In the genomic region with DNA sequence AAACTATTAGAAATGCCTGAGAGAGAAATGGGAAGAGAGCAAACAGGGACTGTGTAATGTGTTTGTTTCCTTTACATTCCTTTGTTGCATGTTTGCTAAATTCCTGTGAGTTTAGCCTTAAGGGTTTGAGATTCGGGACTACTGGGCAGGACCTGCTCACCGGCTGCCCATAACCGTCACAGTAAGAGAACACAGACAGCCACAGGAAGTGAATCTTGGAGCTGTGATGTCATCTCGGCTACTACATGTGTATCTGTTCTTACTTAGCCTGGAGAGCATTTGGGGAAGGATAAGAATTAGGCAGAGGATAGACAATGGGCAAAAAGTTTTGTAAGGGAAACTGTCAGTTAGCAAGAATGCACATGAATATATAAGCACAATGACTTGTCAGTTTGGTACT, we compare ENCODE assay signal across 10 cellular contexts.
DNase-seq lines count a peak whose midpoint lies in the region; TF ChIP-seq lines count a peak whose summit lies in the region.
"Had no signal": no experiment of that assay in that cellular context is flagged by ENCODE, and none has a peak within 500 bp of the region (broad histone marks: within the 10 kb centered on the region; RNA-seq: fewer than 3 reads in every experiment).

No MANE protein-coding gene starts in this region.

- H3K4me3 Mint-ChIP-seq in nephron progenitor cell, result no peak overlapping the region

- H3K27me3 Mint-ChIP-seq in nephron progenitor cell (ENCODE audit: low read depth, poor library complexity), result peaks cover 3% of the 10 kb centered on the region

- TF ChIP-seq CTCF in smooth muscle cell (IDR thresholded peaks at IDR 0.05; ENCODE audit: borderline replicate concordance, insufficient read depth, poor library complexity, severe bottlenecking) (no peak), nephron progenitor cell (IDR thresholded peaks at IDR 0.05) (no peak)

- H3K9ac ChIP-seq in smooth muscle cell (ENCODE audit: low read depth) (no peak overlapping the region), Karpas-422 (ENCODE audit: low read length) (no peak overlapping the region)

- H2AFZ ChIP-seq in smooth muscle cell (ENCODE audit: low read depth) (peak overlapping the region; percentile 61), Karpas-422 (ENCODE audit: low read length) (no peak overlapping the region)

- peak overlapping the region; percentile 52 for H3K4me2 ChIP-seq in smooth muscle cell
- no peak overlapping the region for H3K4me2 ChIP-seq in Karpas-422 (ENCODE audit: low read depth, low read length, poor library complexity, severe bottlenecking)

- DNase-seq in Kasumi-1 (lab: John Stamatoyannopoulos, UW) (peak; percentile 15 to 20), amniotic epithelial cell (ENCODE audit: low read depth) (peak; percentile 74), glomerular visceral epithelial cell (ENCODE audit: extremely low spot score) (peak; percentile 34), smooth muscle cell (lab: John Stamatoyannopoulos, UW; ENCODE audit: unreplicated experiment) (no peak), nephron progenitor cell (no peak), Karpas-422 (no peak)
- no peak for DNase-seq in NK-92 treated with Interleukin-12 subunit alpha and Interleukin-12 subunit beta, amount 100 ng/mL, for 24 hours (lab: John Stamatoyannopoulos, UW)
- DNase-seq: activated effector memory CD4-positive, alpha-beta T cell treated with anti-CD3 and anti-CD28 coated beads, Interleukin-2, amount 50 U/mL, for 16 hours; NCI-H1930 had no signal

- H3K27ac ChIP-seq in smooth muscle cell (ENCODE audit: low read depth), result peak overlapping the region; percentile 63
- H3K27ac ChIP-seq in Karpas-422 (ENCODE audit: low read length), result no peak overlapping the region
- H3K27ac ChIP-seq: neutrophil had no signal

- 3% methylated on average over 4 of the region's 4 CpGs for WGBS in smooth muscle cell (ENCODE audit: low lambda C conversion rate)

- H3K79me2 ChIP-seq in smooth muscle cell (ENCODE audit: low read depth), result no peaks in the 10 kb centered on the region
- no peaks in the 10 kb centered on the region for H3K79me2 ChIP-seq in Karpas-422 (ENCODE audit: low read length)

- H3K4me1 ChIP-seq in smooth muscle cell (ENCODE audit: low read depth) (no peaks in the 10 kb centered on the region), Karpas-422 (ENCODE audit: low read length) (no peaks in the 10 kb centered on the region)

- no peaks in the 10 kb centered on the region for H3K9me3 ChIP-seq in smooth muscle cell (replicated peaks; ENCODE audit: low read depth)
- no peaks in the 10 kb centered on the region for H3K9me3 ChIP-seq in Karpas-422 (ENCODE audit: low read length)
- H3K9me3 ChIP-seq: neutrophil had no signal

- peaks cover 27% of the 10 kb centered on the region for H3K9me3 Mint-ChIP-seq in nephron progenitor cell

- peaks cover 7% of the 10 kb centered on the region for H3K4me1 Mint-ChIP-seq in nephron progenitor cell

- H3K4me3 ChIP-seq in smooth muscle cell (no peak overlapping the region), Karpas-422 (ENCODE audit: low read length) (no peak overlapping the region)

- H3K27me3 ChIP-seq in smooth muscle cell (ENCODE audit: low read depth) (no peaks in the 10 kb centered on the region), Karpas-422 (ENCODE audit: low read length) (no peaks in the 10 kb centered on the region)
- H3K27me3 ChIP-seq: neutrophil had no signal

- H3K36me3 Mint-ChIP-seq in nephron progenitor cell (ENCODE audit: low read depth), result peaks cover 9% of the 10 kb centered on the region

- H3F3A ChIP-seq in smooth muscle cell (ENCODE audit: low read depth), result no peaks in the 10 kb centered on the region

- H3K36me3 ChIP-seq in smooth muscle cell (ENCODE audit: low read depth), result no peaks in the 10 kb centered on the region
- no peaks in the 10 kb centered on the region for H3K36me3 ChIP-seq in Karpas-422 (ENCODE audit: insufficient read depth, low read length)
- H3K36me3 ChIP-seq: neutrophil had no signal

- H4K20me1 ChIP-seq in smooth muscle cell (ENCODE audit: low read depth) (no peaks in the 10 kb centered on the region), Karpas-422 (ENCODE audit: insufficient read depth, low read depth, low read length) (no peaks in the 10 kb centered on the region)

- no peak overlapping the region for H3K27ac Mint-ChIP-seq in nephron progenitor cell

- H3K9me2 ChIP-seq in Karpas-422 (replicated peaks; ENCODE audit: insufficient read depth, low read length), result no peaks in the 10 kb centered on the region

Comparison
In these comparisons a context has a peak if more than half of its experiments do, and no peak if none do; other contexts are left out.
1. DNase-seq: peak in Kasumi-1 (2 of 2), amniotic epithelial cell (single experiment) and glomerular visceral epithelial cell (single experiment); none in smooth muscle cell (single experiment), NK-92 treated with Interleukin-12 subunit alpha and Interleukin-12 subunit beta, amount 100 ng/mL, for 24 hours (single experiment), nephron progenitor cell (single experiment) and Karpas-422 (single experiment).